ENCODE assay signal across 8 cellular contexts in genomic region chr15:60326824-60327654, GRCh38.
A peak's percentile ranks its signal among the peaks of the same experiment; 100 is the strongest.
DNase-seq lines count a peak whose midpoint lies in the region; ATAC-seq, FAIRE-seq and TF ChIP-seq lines count a peak whose summit lies in the region.

No MANE protein-coding gene starts in this region.

- H3K36me3 ChIP-seq in GM06990 (ENCODE audit: control insufficient read depth, insufficient read depth, low read length): no peaks in the 10 kb centered on the region
- no peaks in the 10 kb centered on the region for H3K36me3 ChIP-seq in sigmoid colon

- H3K4me1 ChIP-seq in sigmoid colon: no peaks in the 10 kb centered on the region

- no peaks in the 10 kb centered on the region for H3K9me3 Mint-ChIP-seq in WTC11

- POLR2A ChIA-PET in WTC11 (lab: Charles Lee): no interaction called here

- 12 to 15% methylated on average over 5 of the region's 5 CpGs for WGBS in sigmoid colon, 2 donors
- WGBS in lower leg skin, 2 donors: 17 to 19% methylated on average over 5 of the region's 5 CpGs

- peak; percentile 81 for FAIRE-seq in frontal cortex (lab: Jason Lieb, UNC)

- no peak overlapping the region for H3K4me3 ChIP-seq in AG09309 (ENCODE audit: control insufficient read depth, low read depth, low read length)
- H3K4me3 ChIP-seq in GM06990 (replicated peaks; ENCODE audit: low read depth, low read length): no peak overlapping the region
- no peak overlapping the region for H3K4me3 ChIP-seq in sigmoid colon
- no peak overlapping the region for H3K4me3 ChIP-seq in lower leg skin (ENCODE audit: low read depth, poor library complexity, severe bottlenecking)

- peaks cover 47% of the 10 kb centered on the region for H3K4me1 Mint-ChIP-seq in WTC11

- TF ChIP-seq EP300 in sigmoid colon (IDR thresholded peaks at IDR 0.05): no peak

- no peak for ATAC-seq in WTC11
- no peak for ATAC-seq in HG03469 (IDR thresholded peaks at IDR 0.05; ENCODE audit: unreplicated experiment)

- H3K27me3 Mint-ChIP-seq in WTC11 (ENCODE audit: low read depth): no peaks in the 10 kb centered on the region

- H3K27ac Mint-ChIP-seq in WTC11: no peak overlapping the region

- H3K27me3 ChIP-seq in GM06990 (replicated peaks; ENCODE audit: control insufficient read depth, insufficient read depth, low read length) (peaks cover 2% of the 10 kb centered on the region), sigmoid colon (peaks cover 10 to 60% (median 25%) of the 10 kb centered on the region in 3 donors)

- no peak overlapping the region for H3K27ac ChIP-seq in sigmoid colon

- DNase-seq in AG09309 (ENCODE audit: low read depth) (peak; percentile 21), GM06990 (ENCODE audit: extremely low read depth, insufficient read length) (peak; percentile 9), NCI-H2107 treated with DMSO at 0.1 percent for 48 hours (lab: John Stamatoyannopoulos, UW; ENCODE audit: unreplicated experiment) (peak; percentile 25), WTC11 (ENCODE audit: low spot score) (no peak), frontal cortex (ENCODE audit: low spot score in 2 of 2) (peak in 1 of 2 donors; percentile 30), sigmoid colon (no peak), lower leg skin (ENCODE audit: low spot score in 2 of 2) (no peak)

- H3K4me3 Mint-ChIP-seq in WTC11: no peak overlapping the region

- intact Hi-C loops in sigmoid colon (cut with DNase I) (loop anchor here (10.0 kb wide), 2 partner anchors 602 to 632 kb away; no protein-coding TSS in a partner anchor), lower leg skin (cut with DNase I; ENCODE audit: low total_unique reads) (no loop called here)

- peak; percentile 86 for TF ChIP-seq CTCF in AG09309 (IDR thresholded peaks at IDR 0.05; ENCODE audit: control insufficient read depth, insufficient read depth, low read depth, low read length, missing control alignments)
- peak; percentile 83 for TF ChIP-seq CTCF in GM06990 (IDR thresholded peaks at IDR 0.05; ENCODE audit: insufficient read depth, low read length, poor library complexity, severe bottlenecking)
- peak; percentile 77 for TF ChIP-seq CTCF in WTC11 (IDR thresholded peaks at IDR 0.05)
- peak; percentile 9 to 58 (median 42) for TF ChIP-seq CTCF in sigmoid colon (IDR thresholded peaks at IDR 0.05)
- TF ChIP-seq CTCF in lower leg skin (IDR thresholded peaks at IDR 0.05): no peak

- TF ChIP-seq POLR2A in sigmoid colon (IDR thresholded peaks at IDR 0.05) (no peak), lower leg skin (IDR thresholded peaks at IDR 0.05) (no peak)

- CTCF ChIA-PET in WTC11 (lab: Charles Lee): interaction anchor here (0.7 to 4.6 kb wide), 40 partner anchors 10 to 635 kb away, joined by 3 to 44 read pairs (median 4); partner anchors contain the start of gene FOXB1

- H3K36me3 Mint-ChIP-seq in WTC11: no peaks in the 10 kb centered on the region

- H3K9me3 ChIP-seq in sigmoid colon: no peaks in the 10 kb centered on the region

TF ChIP-seq in WTC11, 78 proteins besides CTCF, POLR2A, EP300 and RAD21:
- TF ChIP-seq TEAD4 (CRISPR knock-in tag; IDR thresholded peaks at IDR 0.05) (no peak), ESRRA (CRISPR knock-in tag; IDR thresholded peaks at IDR 0.05; ENCODE audit: borderline replicate concordance) (no peak), PREB (CRISPR knock-in tag; IDR thresholded peaks at IDR 0.05; ENCODE audit: borderline replicate concordance) (no peak), STAT6 (CRISPR knock-in tag; conservative IDR thresholded peaks at IDR 0.05; ENCODE audit: low read depth) (no peak), ATF6 (CRISPR knock-in tag; IDR thresholded peaks at IDR 0.05) (no peak), ZNF138 (CRISPR knock-in tag; conservative IDR thresholded peaks at IDR 0.05) (no peak), SMAD4 (CRISPR knock-in tag; IDR thresholded peaks at IDR 0.05) (no peak), ELF4 (CRISPR knock-in tag; IDR thresholded peaks at IDR 0.05; ENCODE audit: low read depth) (no peak), ZNF281 (CRISPR knock-in tag; IDR thresholded peaks at IDR 0.05) (no peak), ZNF263 (CRISPR knock-in tag; IDR thresholded peaks at IDR 0.05; ENCODE audit: low read depth) (no peak), SP1 (CRISPR knock-in tag; conservative IDR thresholded peaks at IDR 0.05) (no peak)

Comparison
In these comparisons a context has a peak if more than half of its experiments do, and no peak if none do; other contexts are left out.
1. DNase-seq: peak in AG09309 (single experiment), GM06990 (single experiment) and NCI-H2107 treated with DMSO at 0.1 percent for 48 hours (single experiment); none in WTC11 (single experiment), sigmoid colon (single experiment) and lower leg skin (0 of 2).
2. CTCF ChIP-seq: peak in AG09309 (single experiment), GM06990 (single experiment), WTC11 (single experiment) and sigmoid colon (4 of 4); none in lower leg skin (0 of 3).